In the genomic region with DNA sequence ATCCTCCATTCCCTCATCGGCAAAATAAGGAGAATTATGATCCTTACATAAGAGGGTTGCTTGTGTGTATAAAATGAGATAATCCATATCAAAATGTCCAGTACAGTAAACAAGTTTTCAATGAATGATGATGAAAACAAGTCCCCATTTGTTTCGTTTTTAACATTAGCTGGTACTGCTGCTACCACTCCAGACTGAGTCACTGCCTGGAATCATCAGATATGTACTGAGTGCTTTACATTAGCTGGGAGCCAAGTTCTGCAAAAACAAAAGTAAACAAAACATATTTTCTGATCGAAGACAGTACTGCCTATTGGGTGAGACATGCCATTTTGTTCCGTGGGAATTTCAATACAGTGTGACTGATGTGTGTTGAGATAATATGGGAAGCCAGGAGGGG, we compare ENCODE assay signal across 14 cellular contexts.
DNase-seq lines count a peak whose midpoint lies in the region; ATAC-seq and TF ChIP-seq lines count a peak whose summit lies in the region.
"Had no signal": no experiment of that assay in that cellular context is flagged by ENCODE, and none has a peak within 500 bp of the region (broad histone marks: within the 10 kb centered on the region; RNA-seq: fewer than 3 reads in every experiment).

No MANE protein-coding gene starts in this region.

- no peaks in the 10 kb centered on the region for H3K36me3 Mint-ChIP-seq in activated naive CD8-positive, alpha-beta T cell treated with anti-CD3 and anti-CD28 coated beads for 36 hours

- peaks cover 3% of the 10 kb centered on the region for H3K27me3 Mint-ChIP-seq in activated naive CD8-positive, alpha-beta T cell treated with anti-CD3 and anti-CD28 coated beads for 36 hours

- H3K4me1 ChIP-seq in foreskin keratinocyte = peaks cover 9% of the 10 kb centered on the region
- H3K4me1 ChIP-seq: testis had no signal

- DNase-seq in DMS53 (lab: John Stamatoyannopoulos, UW) = peak; percentile 25
- no peak for DNase-seq in DMS53 treated with DMSO at 0.1 percent for 48 hours (lab: John Stamatoyannopoulos, UW; ENCODE audit: unreplicated experiment)
- DNase-seq in amniotic stem cell (lab: John Stamatoyannopoulos, UW) = peak; percentile 2
- peak in 1 of 2 donors; percentile 39 for DNase-seq in foreskin keratinocyte
- DNase-seq in stromal cell of bone marrow (ENCODE audit: low read depth) = peak; percentile 14
- no peak for DNase-seq in substantia nigra (lab: John Stamatoyannopoulos, UW)
- no peak for DNase-seq in CD1c-positive myeloid dendritic cell (ENCODE audit: extremely low spot score)
- DNase-seq in activated naive CD8-positive, alpha-beta T cell treated with anti-CD3 and anti-CD28 coated beads for 36 hours = no peak
- DNase-seq: endodermal cell, NCI-H1105, SHP77 treated with DMSO at 0.1 percent for 48 hours, testis, WERI-Rb-1 had no signal

- peak; percentile 58 for ATAC-seq in foreskin keratinocyte

- no peaks in the 10 kb centered on the region for H3K4me1 Mint-ChIP-seq in activated naive CD8-positive, alpha-beta T cell treated with anti-CD3 and anti-CD28 coated beads for 36 hours

- TF ChIP-seq CTCF in foreskin keratinocyte (conservative IDR thresholded peaks at IDR 0.05) = no peak

- no peaks in the 10 kb centered on the region for H3K9me3 Mint-ChIP-seq in activated naive CD8-positive, alpha-beta T cell treated with anti-CD3 and anti-CD28 coated beads for 36 hours
- H3K9me3 Mint-ChIP-seq: endodermal cell had no signal

- H3K27ac Mint-ChIP-seq in activated naive CD8-positive, alpha-beta T cell treated with anti-CD3 and anti-CD28 coated beads for 36 hours = no peak overlapping the region
- H3K27ac Mint-ChIP-seq: endodermal cell had no signal

- no peak overlapping the region for H3K4me3 Mint-ChIP-seq in activated naive CD8-positive, alpha-beta T cell treated with anti-CD3 and anti-CD28 coated beads for 36 hours
- H3K4me3 Mint-ChIP-seq: endodermal cell had no signal

- H3K27me3 ChIP-seq in foreskin keratinocyte = peaks cover 3% of the 10 kb centered on the region
- H3K27me3 ChIP-seq: testis had no signal

- H3K27ac ChIP-seq in foreskin keratinocyte (no peak overlapping the region), substantia nigra (ENCODE audit: low read depth, low read length, poor library complexity, severe bottlenecking) (no peak overlapping the region)
- H3K27ac ChIP-seq: 22Rv1, testis, WERI-Rb-1 had no signal

Comparison
In these comparisons a context has a peak if more than half of its experiments do, and no peak if none do; other contexts are left out.
1. DNase-seq: peak in DMS53 (single experiment), amniotic stem cell (single experiment) and stromal cell of bone marrow (single experiment); none in DMS53 treated with DMSO at 0.1 percent for 48 hours (single experiment), substantia nigra (0 of 49), CD1c-positive myeloid dendritic cell (single experiment) and activated naive CD8-positive, alpha-beta T cell treated with anti-CD3 and anti-CD28 coated beads for 36 hours (single experiment).